In genomic region chrX:18591834-18592233, GRCh38 we compare ENCODE assay signal across 27 cellular contexts.
"Had no signal": no experiment of that assay in that cellular context is flagged by ENCODE, and none has a peak within 500 bp of the region (broad histone marks: within the 10 kb centered on the region; RNA-seq: fewer than 3 reads in every experiment).

No MANE protein-coding gene starts in this region.

- ATAC-seq: activated CD4-positive, alpha-beta T cell treated with anti-CD3 and anti-CD28 coated beads for 36 hours; activated CD8-positive, alpha-beta memory T cell treated with anti-CD3 and anti-CD28 coated beads, Interleukin-2, amount 10 ng/mL, durations not matched to agents 7 days and 5 days; activated CD8-positive, alpha-beta T cell treated with anti-CD3 and anti-CD28 coated beads, Interleukin-2, amount 10 ng/mL, durations not matched to agents 7 days and 5 days; activated naive CD8-positive, alpha-beta T cell treated with anti-CD3 and anti-CD28 coated beads, Interleukin-2, amount 50 U/mL, for 24 hours; esophagus mucosa; heart left ventricle had no signal

- H3K27me3 ChIP-seq: adrenal gland, ascending aorta, brain microvascular endothelial cell, heart left ventricle had no signal

- H3K4me3 ChIP-seq: adrenal gland, ascending aorta, coronary artery, dorsolateral prefrontal cortex, heart left ventricle had no signal

- H3K27ac ChIP-seq: adrenal gland, ascending aorta, brain microvascular endothelial cell, coronary artery, heart left ventricle had no signal

- H3K4me1 ChIP-seq: adrenal gland, ascending aorta, heart left ventricle had no signal

- H3K36me3 ChIP-seq: adrenal gland, ascending aorta, brain microvascular endothelial cell had no signal

- H3K9me3 ChIP-seq: adrenal gland, ascending aorta, heart left ventricle had no signal

- DNase-seq: activated CD4-positive, alpha-beta memory T cell treated with anti-CD3 and anti-CD28 coated beads for 36 hours; activated CD4-positive, alpha-beta T cell treated with anti-CD3 and anti-CD28 coated beads for 36 hours; activated CD4-positive, alpha-beta T cell treated with anti-CD3 and anti-CD28 coated beads, Interleukin-2, amount 10 ng/mL, durations not matched to agents 24 days and 14 days; activated CD4-positive, CD25-positive, alpha-beta regulatory T cell; activated CD4-positive, CD25-positive, alpha-beta regulatory T cell treated with anti-CD3 and anti-CD28 coated beads, Interleukin-2, amount 50 U/mL, for 72 hours; activated CD8-positive, alpha-beta memory T cell treated with anti-CD3 and anti-CD28 coated beads, Interleukin-2, amount 10 ng/mL, durations not matched to agents 7 days and 5 days; activated CD8-positive, alpha-beta memory T cell treated with anti-CD3 and anti-CD28 coated beads, Interleukin-2, amount 50 U/mL, for 4 hours; activated CD8-positive, alpha-beta T cell treated with anti-CD3 and anti-CD28 coated beads, Interleukin-2, amount 10 ng/mL, durations not matched to agents 7 days and 5 days; activated effector memory CD4-positive, alpha-beta T cell treated with anti-CD3 and anti-CD28 coated beads, Interleukin-2, amount 50 U/mL, for 16 hours; activated naive CD4-positive, alpha-beta T cell treated with anti-CD3 and anti-CD28 coated beads for 36 hours; activated naive CD8-positive, alpha-beta T cell treated with anti-CD3 and anti-CD28 coated beads for 36 hours; activated naive CD8-positive, alpha-beta T cell treated with anti-CD3 and anti-CD28 coated beads, Interleukin-2, amount 50 U/mL, for 24 hours; activated T-cell treated with anti-CD3 and anti-CD28 coated beads, Interleukin-2, amount 50 U/mL, for 1 hour; activated T-cell treated with anti-CD3 and anti-CD28 coated beads, Interleukin-2, amount 50 U/mL, for 48 hours; adrenal gland; brain microvascular endothelial cell; dorsolateral prefrontal cortex; effector memory CD4-positive, alpha-beta T cell; endodermal cell; foreskin fibroblast; heart left ventricle; T-helper 2 cell had no signal

- FAIRE-seq: bronchial epithelial cell, frontal cortex had no signal
